Comparison of ENCODE assay signal across 8 cellular contexts in genomic region chr4:67575232-67575888, GRCh38. TPM values are rescaled to one million over a fixed set of nuclear protein-coding genes. Genes with fewer than 3 reads are reported as not detected.
DNase-seq lines count a peak whose midpoint lies in the region; ATAC-seq, FAIRE-seq and TF ChIP-seq lines count a peak whose summit lies in the region.

No MANE protein-coding gene starts in this region.

- H2AFZ ChIP-seq in GM12878 (ENCODE audit: control insufficient read depth, low read depth, low read length): peak overlapping the region; percentile 5; the same call in 1 of the 2 replicates

- TF ChIP-seq RAD21 in GM12878 (IDR thresholded peaks at IDR 0.05; ENCODE audit: insufficient read depth, low read depth, low read length): no peak

- ATAC-seq in HG02870 (IDR thresholded peaks at IDR 0.05; ENCODE audit: unreplicated experiment): peak; percentile 93
- ATAC-seq in GM12878: peak; percentile 91

- H3K9me3 ChIP-seq in GM12878 (replicated peaks; ENCODE audit: control insufficient read depth, insufficient read depth, low read length): no peaks in the 10 kb centered on the region; the same call in 2 of the 3 replicates
- H3K9me3 ChIP-seq in WERI-Rb-1 (ENCODE audit: severe bottlenecking): no peaks in the 10 kb centered on the region
- H3K9me3 ChIP-seq in effector memory CD4-positive, alpha-beta T cell (ENCODE audit: control insufficient read depth, low read length): no peaks in the 10 kb centered on the region

- peak overlapping the region; percentile 68 for H3K4me3 Mint-ChIP-seq in activated CD4-positive, alpha-beta T cell treated with anti-CD3 and anti-CD28 coated beads, Interleukin-2, amount 10 ng/mL, durations not matched to agents 24 days and 14 days

- RAD21 ChIA-PET in GM12878 (lab: Charles Lee; ENCODE audit: unreplicated experiment): interaction anchor here (0.8 to 2.0 kb wide), 2 partner anchors 16 to 32 kb away, joined by 4 to 11 read pairs; partner anchors contain the start of gene STAP1

- H3K9me3 Mint-ChIP-seq in activated CD4-positive, alpha-beta T cell treated with anti-CD3 and anti-CD28 coated beads, Interleukin-2, amount 10 ng/mL, durations not matched to agents 24 days and 14 days: peaks cover 8% of the 10 kb centered on the region

- peak overlapping the region; percentile 67 for H3K4me2 ChIP-seq in GM12878 (ENCODE audit: control insufficient read depth, insufficient read depth)

- SMC1A ChIA-PET in GM12878 (lab: Charles Lee; ENCODE audit: uncharacterized antibody, unreplicated experiment): interaction anchor here (1.3 to 7.5 kb wide), 4 partner anchors 16 to 105 kb away, joined by 3 to 51 read pairs (median 8); partner anchors contain the start of gene STAP1

- H3K36me3 Mint-ChIP-seq in activated CD4-positive, alpha-beta T cell treated with anti-CD3 and anti-CD28 coated beads, Interleukin-2, amount 10 ng/mL, durations not matched to agents 24 days and 14 days (ENCODE audit: low read depth): peaks cover 42% of the 10 kb centered on the region

- H3K36me3 ChIP-seq in GM12878 (ENCODE audit: control insufficient read depth in 2 of 2, insufficient read depth in 2 of 2, low read length in 1 of 2): no peaks in the 10 kb centered on the region
- H3K36me3 ChIP-seq in WERI-Rb-1: no peaks in the 10 kb centered on the region
- no peaks in the 10 kb centered on the region for H3K36me3 ChIP-seq in effector memory CD4-positive, alpha-beta T cell (ENCODE audit: control insufficient read depth, insufficient read depth, low read length)

- no peak overlapping the region; the same call in 1 of the 2 replicates for H3K9ac ChIP-seq in GM12878 (ENCODE audit: control insufficient read depth, insufficient read depth, low read length)

- peak overlapping the region; percentile 67 for H3K27ac ChIP-seq in GM12878 (ENCODE audit: control insufficient read depth, insufficient read depth)
- H3K27ac ChIP-seq in WERI-Rb-1: no peak overlapping the region
- no peak overlapping the region for H3K27ac ChIP-seq in effector memory CD4-positive, alpha-beta T cell (ENCODE audit: insufficient read depth, low read length, poor library complexity, severe bottlenecking)

- no peaks in the 10 kb centered on the region for H3K79me2 ChIP-seq in GM12878 (ENCODE audit: control insufficient read depth, insufficient read depth, low read length)

- FAIRE-seq in GM12878 (lab: Jason Lieb, UNC): peak; percentile 94

- no peaks in the 10 kb centered on the region for H3K27me3 Mint-ChIP-seq in activated CD4-positive, alpha-beta T cell treated with anti-CD3 and anti-CD28 coated beads, Interleukin-2, amount 10 ng/mL, durations not matched to agents 24 days and 14 days

- TF ChIP-seq POLR2A in GM12878 (IDR thresholded peaks at IDR 0.05; ENCODE audit: low read depth, low read length) (no peak), lower leg skin (IDR thresholded peaks at IDR 0.05) (no peak)

- in situ Hi-C loops in GM12878 (cut with MboI): no loop called here

- CTCF ChIA-PET in GM12878 (lab: Yijun Ruan, JAX): interaction anchor here (2.8 kb wide), 1 partner anchor 23 kb away, joined by 10 read pairs; no protein-coding TSS in a partner anchor

- intact Hi-C loops in activated CD4-positive, alpha-beta T cell treated with anti-CD3 and anti-CD28 coated beads, Interleukin-2, amount 10 ng/mL, durations not matched to agents 24 days and 14 days (cut with micrococcal nuclease): loop anchor here (1.0 kb wide), 1 partner anchor 8 kb away; no protein-coding TSS in a partner anchor
- intact Hi-C loops in GM12878 (cut with micrococcal nuclease; ENCODE audit: unreplicated experiment): no loop called here
- intact Hi-C loops in lower leg skin (cut with DNase I; ENCODE audit: low total_unique reads): no loop called here

- no peaks in the 10 kb centered on the region for H4K20me1 ChIP-seq in GM12878 (ENCODE audit: control insufficient read depth, insufficient read depth)

- H3K4me1 ChIP-seq in GM12878 (ENCODE audit: control insufficient read depth, insufficient read depth, low read length): peaks cover 19% of the 10 kb centered on the region
- no peaks in the 10 kb centered on the region for H3K4me1 ChIP-seq in effector memory CD4-positive, alpha-beta T cell (ENCODE audit: control insufficient read depth, insufficient read depth, low read length, poor library complexity, severe bottlenecking)

- H3K4me1 Mint-ChIP-seq in activated CD4-positive, alpha-beta T cell treated with anti-CD3 and anti-CD28 coated beads, Interleukin-2, amount 10 ng/mL, durations not matched to agents 24 days and 14 days: peaks cover 42% of the 10 kb centered on the region

- POLR2A ChIA-PET in GM12878 (lab: Charles Lee): interaction anchor here (1.6 kb wide), 1 partner anchor 126 kb away, joined by 5 read pairs; the partner anchor contains the start of gene UBA6

- DNase-seq in activated CD4-positive, alpha-beta T cell treated with anti-CD3 and anti-CD28 coated beads, Interleukin-2, amount 10 ng/mL, durations not matched to agents 24 days and 14 days: peak; percentile 74
- DNase-seq in activated CD4-positive, alpha-beta T cell treated with anti-CD3 and anti-CD28 coated beads, Interleukin-2, amount 50 U/mL, for 4 hours: no peak
- peak; percentile 96 for DNase-seq in NCI-H2029 treated with DMSO at 0.1 percent for 48 hours (lab: John Stamatoyannopoulos, UW)
- DNase-seq in GM12878 (ENCODE audit: low read depth, low spot score): peak; percentile 85
- DNase-seq in lower leg skin (ENCODE audit: low spot score in 2 of 2): no peak
- DNase-seq in WERI-Rb-1: no peak
- DNase-seq in effector memory CD4-positive, alpha-beta T cell: no peak

- H3K27me3 ChIP-seq in GM12878 (replicated peaks in 1 of 2; ENCODE audit: control insufficient read depth in 2 of 2, insufficient read depth in 2 of 2, low read length in 1 of 2) (no peaks in the 10 kb centered on the region), WERI-Rb-1 (ENCODE audit: insufficient read depth, low read depth, severe bottlenecking) (no peaks in the 10 kb centered on the region)
- H3K27me3 ChIP-seq in effector memory CD4-positive, alpha-beta T cell (replicated peaks; ENCODE audit: control insufficient read depth, insufficient read depth, low read length, poor library complexity, severe bottlenecking): no peaks in the 10 kb centered on the region

- 1% methylated on average over 9 of the region's 9 CpGs for WGBS in GM12878 (ENCODE audit: insufficient coverage, insufficient replicate concordance, low lambda C conversion rate, missing lambda C conversion rate)
- WGBS in lower leg skin, 2 donors: 75% methylated on average over 9 of the region's 9 CpGs

- BruUV-seq in GM12878 (replicated peaks; lab: Mats Ljungman, UMichigan): no TSS peak

- peak in 1 of 2 experiments; percentile 77; a peak in 2 of 4 replicates for TF ChIP-seq EP300 in GM12878 (IDR thresholded peaks at IDR 0.05; ENCODE audit: borderline replicate concordance in 1 of 2, control insufficient read depth in 1 of 2, low read depth in 2 of 2, low read length in 2 of 2)

- peak overlapping the region; percentile 83 for H3K27ac Mint-ChIP-seq in activated CD4-positive, alpha-beta T cell treated with anti-CD3 and anti-CD28 coated beads, Interleukin-2, amount 10 ng/mL, durations not matched to agents 24 days and 14 days

- TF ChIP-seq CTCF in GM12878 (IDR thresholded peaks at IDR 0.05 in 2 of 3, conservative IDR thresholded peaks at IDR 0.05 in 1 of 3; ENCODE audit: control insufficient read depth in 2 of 3, extremely low read depth in 1 of 3, insufficient read depth in 1 of 3, low read depth in 3 of 3, low read length in 3 of 3) (no peak), lower leg skin (IDR thresholded peaks at IDR 0.05) (no peak), WERI-Rb-1 (IDR thresholded peaks at IDR 0.05; ENCODE audit: low read depth, low read length) (no peak)

- H3K4me3 ChIP-seq in GM12878 (peak overlapping the region; percentile 56), lower leg skin (ENCODE audit: low read depth, poor library complexity, severe bottlenecking) (no peak overlapping the region), WERI-Rb-1 (ENCODE audit: low read depth, low read length) (no peak overlapping the region)
- H3K4me3 ChIP-seq in effector memory CD4-positive, alpha-beta T cell (ENCODE audit: insufficient read depth, low read depth, low read length, poor library complexity, severe bottlenecking): no peak overlapping the region

RNA-seq across cellular contexts. Expression of gene STAP1, which starts 16.8 kb away (rescaled TPM):
- 15.0 and 15.6 TPM in 2 replicates for total RNA-seq in activated CD4-positive, alpha-beta T cell treated with anti-CD3 and anti-CD28 coated beads, Interleukin-2, amount 10 ng/mL, durations not matched to agents 24 days and 14 days
- 6.5 and 7.1 TPM in 2 replicates for total RNA-seq in GM12878 (2013; cell fraction: nucleolus; rRNA removed)
- total RNA-seq in GM12878 (2014; rRNA removed) (8.7 and 12.1 TPM in 2 replicates), GM12878 (2014; rRNA removed; fragmentation: Illumina TruSeq; extraction: Trizol) (16.1 and 18.3 TPM in 2 replicates), GM12878 (2021) (8.1 and 10.2 TPM in 2 replicates), lower leg skin (not detected)
- polyA plus RNA-seq in GM12878 (2011; ENCODE audit: low read depth): 5.5 TPM
- polyA plus RNA-seq in GM12878 (2011; rRNA removed) (8.6 and 13.6 TPM in 2 replicates), GM12878 (2014; fragmentation: Illumina TruSeq; extraction: Trizol) (14.8 and 22.7 TPM in 2 replicates), GM12878 (2014; fragmentation: Nextera tagmentation; extraction: Ambion mirVana) (10 to 100 TPM; 16.3 to 19.4 TPM), GM12878 (2014; rRNA removed) (7.2 and 8.7 TPM in 2 replicates), GM12878 (2016; fragmentation: Nextera tagmentation; extraction: Ambion mirVana) (1 to 10 TPM; 4.6 to 5.2 TPM)
- polyA plus RNA-seq in GM12878 (2011; cell fraction: cytosol; rRNA removed): 2.8 TPM in 2 replicates
- polyA plus RNA-seq in GM12878 (2011; cell fraction: nucleus; rRNA removed): 3.6 and 4.2 TPM in 2 replicates
- polyA plus RNA-seq in GM12878 (2012): 13.2 and 15.0 TPM in 2 replicates
- polyA minus RNA-seq in GM12878 (2011; rRNA and poly(A)+ RNA removed): 1.3 and 3.1 TPM in 2 replicates
- 1.9 and 3.8 TPM in 2 replicates for polyA minus RNA-seq in GM12878 (2011; cell fraction: cytosol; rRNA and poly(A)+ RNA removed)
- 0.85 and 1.1 TPM in 2 replicates for polyA minus RNA-seq in GM12878 (2011; cell fraction: nucleus; rRNA and poly(A)+ RNA removed)

RNA-seq across cellular contexts. Expression of gene CENPC, which starts 30.1 kb away (rescaled TPM):
- 25.7 and 28.3 TPM in 2 replicates for total RNA-seq in activated CD4-positive, alpha-beta T cell treated with anti-CD3 and anti-CD28 coated beads, Interleukin-2, amount 10 ng/mL, durations not matched to agents 24 days and 14 days
- 131 and 152 TPM in 2 replicates for total RNA-seq in GM12878 (2013; cell fraction: nucleolus; rRNA removed)
- total RNA-seq in GM12878 (2014; rRNA removed) (16.8 and 21.8 TPM in 2 replicates), GM12878 (2014; rRNA removed; fragmentation: Illumina TruSeq; extraction: Trizol) (34.9 and 38.1 TPM in 2 replicates), GM12878 (2021) (18.9 and 20.8 TPM in 2 replicates), lower leg skin (10 to 100 TPM; 18.9 to 39.6 (median 24.0) TPM)
- 5.0 TPM for polyA plus RNA-seq in GM12878 (2011; ENCODE audit: low read depth)
- polyA plus RNA-seq in GM12878 (2011; rRNA removed) (19.9 and 35.3 TPM in 2 replicates), GM12878 (2014; fragmentation: Illumina TruSeq; extraction: Trizol) (28.2 and 31.8 TPM in 2 replicates), GM12878 (2014; fragmentation: Nextera tagmentation; extraction: Ambion mirVana) (10 to 100 TPM; 13.1 to 15.2 TPM), GM12878 (2014; rRNA removed) (13.1 and 17.6 TPM in 2 replicates), GM12878 (2016; fragmentation: Nextera tagmentation; extraction: Ambion mirVana) (10 to 100 TPM; 26.1 to 26.2 TPM)
- 4.1 TPM in 2 replicates for polyA plus RNA-seq in GM12878 (2011; cell fraction: cytosol; rRNA removed)
- polyA plus RNA-seq in GM12878 (2011; cell fraction: nucleus; rRNA removed): 31.7 and 32.4 TPM in 2 replicates
- 11.2 and 12.8 TPM in 2 replicates for polyA plus RNA-seq in GM12878 (2012)
- 12.3 and 15.9 TPM in 2 replicates for polyA minus RNA-seq in GM12878 (2011; rRNA and poly(A)+ RNA removed)
- 4.1 and 9.8 TPM in 2 replicates for polyA minus RNA-seq in GM12878 (2011; cell fraction: cytosol; rRNA and poly(A)+ RNA removed)
- 34.6 and 53.7 TPM in 2 replicates for polyA minus RNA-seq in GM12878 (2011; cell fraction: nucleus; rRNA and poly(A)+ RNA removed)

Comparison
In these comparisons a context has a peak if more than half of its experiments do, and no peak if none do; other contexts are left out.
1. DNase-seq: peak in activated CD4-positive, alpha-beta T cell treated with anti-CD3 and anti-CD28 coated beads, Interleukin-2, amount 10 ng/mL, durations not matched to agents 24 days and 14 days (single experiment), NCI-H2029 treated with DMSO at 0.1 percent for 48 hours (single experiment) and GM12878 (single experiment); none in activated CD4-positive, alpha-beta T cell treated with anti-CD3 and anti-CD28 coated beads, Interleukin-2, amount 50 U/mL, for 4 hours (0 of 2), lower leg skin (0 of 2), WERI-Rb-1 (single experiment) and effector memory CD4-positive, alpha-beta T cell (0 of 3).
2. RNA of gene STAP1, which starts 16.8 kb away (total RNA-seq): 15.0 to 15.6 TPM in activated CD4-positive, alpha-beta T cell treated with anti-CD3 and anti-CD28 coated beads, Interleukin-2, amount 10 ng/mL, durations not matched to agents 24 days and 14 days and 6.5 to 18.3 TPM in GM12878; not detected in lower leg skin; every median in the first group is over 4 times any median in the second.